8 cellular contexts compared by ENCODE assay signal in genomic region chr6:37499433-37500293, GRCh38. TPM values are rescaled to one million over a fixed set of nuclear protein-coding genes. Genes with fewer than 3 reads are reported as not detected.
DNase-seq lines count a peak whose midpoint lies in the region; ATAC-seq and TF ChIP-seq lines count a peak whose summit lies in the region.

TSS of gene CCDC167 (minus strand) at chr6:37499893. CDS start at chr6:37499863, 30 bp downstream.

- ATAC-seq in HG03457 (IDR thresholded peaks at IDR 0.05; ENCODE audit: unreplicated experiment): peak; percentile 82

- DNase-seq in BE2C (peak; percentile 99), GM19240 (ENCODE audit: insufficient read length, low spot score) (peak; percentile 95), NCI-H524 (lab: John Stamatoyannopoulos, UW) (peak; percentile 99 to 100), cerebellum (ENCODE audit: low spot score) (peak; percentile 95), kidney epithelial cell (ENCODE audit: low read depth) (peak; percentile 87)
- peak; percentile 96 for DNase-seq in activated CD4-positive, alpha-beta T cell treated with anti-CD3 and anti-CD28 coated beads for 24 hours (ENCODE audit: low read depth in 2 of 2)
- peak; percentile 98 to 99 for DNase-seq in stimulated activated CD4-positive, alpha-beta T cell treated with anti-CD3 and anti-CD28 coated beads, Interleukin-15, amount 100 ng/mL, for 48 hours (ENCODE audit: low read depth in 2 of 2)

- H3K27me3 ChIP-seq in BE2C (no peaks in the 10 kb centered on the region), kidney epithelial cell (ENCODE audit: control insufficient read depth, insufficient read depth, low read length) (no peaks in the 10 kb centered on the region)

- H3K4me3 ChIP-seq in BE2C (ENCODE audit: low read depth, low read length) (peak within 1 kb of the TSS; percentile 69), kidney epithelial cell (ENCODE audit: low read depth, low read length) (peak within 1 kb of the TSS; percentile 78)

- H3K4me1 ChIP-seq in BE2C: peaks cover 27% of the 10 kb centered on the region

- H3K36me3 ChIP-seq in BE2C (no peaks in the 10 kb centered on the region), kidney epithelial cell (ENCODE audit: control insufficient read depth, insufficient read depth, low read length) (no peaks in the 10 kb centered on the region)

- no peaks in the 10 kb centered on the region for H3K9me3 ChIP-seq in BE2C

- TF ChIP-seq CTCF in BE2C (IDR thresholded peaks at IDR 0.05; ENCODE audit: low read depth, low read length): no peak
- TF ChIP-seq CTCF in kidney epithelial cell (IDR thresholded peaks at IDR 0.05; ENCODE audit: insufficient read depth, low read length, poor library complexity, severe bottlenecking): no peak

RNA-seq across cellular contexts. Expression of gene CCDC167, which starts in this region (rescaled TPM):
- polyA plus RNA-seq in BE2C (2012; ENCODE audit: insufficient read depth, insufficient read length, low read depth): 60.2 TPM
- total RNA-seq in cerebellum (11.7 TPM), kidney epithelial cell (59.4 and 82.7 TPM in 2 replicates)

Comparison
In these comparisons a context has a peak if more than half of its experiments do, and no peak if none do; other contexts are left out.
1. Peak in every context shown above with its lines: DNase-seq, ATAC-seq and H3K4me3 ChIP-seq.